Comparison of ENCODE assay signal across 1 cellular context in genomic region chr6:18845891-18846290, GRCh38.
TF ChIP-seq lines count a peak whose summit lies in the region.

No MANE protein-coding gene starts in this region.

TF ChIP-seq in GM12878, 131 proteins besides CTCF, POLR2A, EP300 and RAD21 (continued from another document):
- TF ChIP-seq, protein P1, sequence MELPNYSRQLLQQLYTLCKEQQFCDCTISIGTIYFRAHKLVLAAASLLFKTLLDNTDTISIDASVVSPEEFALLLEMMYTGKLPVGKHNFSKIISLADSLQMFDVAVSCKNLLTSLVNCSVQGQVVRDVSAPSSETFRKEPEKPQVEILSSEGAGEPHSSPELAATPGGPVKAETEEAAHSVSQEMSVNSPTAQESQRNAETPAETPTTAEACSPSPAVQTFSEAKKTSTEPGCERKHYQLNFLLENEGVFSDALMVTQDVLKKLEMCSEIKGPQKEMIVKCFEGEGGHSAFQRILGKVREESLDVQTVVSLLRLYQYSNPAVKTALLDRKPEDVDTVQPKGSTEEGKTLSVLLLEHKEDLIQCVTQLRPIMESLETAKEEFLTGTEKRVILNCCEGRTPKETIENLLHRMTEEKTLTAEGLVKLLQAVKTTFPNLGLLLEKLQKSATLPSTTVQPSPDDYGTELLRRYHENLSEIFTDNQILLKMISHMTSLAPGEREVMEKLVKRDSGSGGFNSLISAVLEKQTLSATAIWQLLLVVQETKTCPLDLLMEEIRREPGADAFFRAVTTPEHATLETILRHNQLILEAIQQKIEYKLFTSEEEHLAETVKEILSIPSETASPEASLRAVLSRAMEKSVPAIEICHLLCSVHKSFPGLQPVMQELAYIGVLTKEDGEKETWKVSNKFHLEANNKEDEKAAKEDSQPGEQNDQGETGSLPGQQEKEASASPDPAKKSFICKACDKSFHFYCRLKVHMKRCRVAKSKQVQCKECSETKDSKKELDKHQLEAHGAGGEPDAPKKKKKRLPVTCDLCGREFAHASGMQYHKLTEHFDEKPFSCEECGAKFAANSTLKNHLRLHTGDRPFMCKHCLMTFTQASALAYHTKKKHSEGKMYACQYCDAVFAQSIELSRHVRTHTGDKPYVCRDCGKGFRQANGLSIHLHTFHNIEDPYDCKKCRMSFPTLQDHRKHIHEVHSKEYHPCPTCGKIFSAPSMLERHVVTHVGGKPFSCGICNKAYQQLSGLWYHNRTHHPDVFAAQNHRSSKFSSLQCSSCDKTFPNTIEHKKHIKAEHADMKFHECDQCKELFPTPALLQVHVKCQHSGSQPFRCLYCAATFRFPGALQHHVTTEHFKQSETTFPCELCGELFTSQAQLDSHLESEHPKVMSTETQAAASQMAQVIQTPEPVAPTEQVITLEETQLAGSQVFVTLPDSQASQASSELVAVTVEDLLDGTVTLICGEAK (IDR thresholded peaks at IDR 0.05; ENCODE audit: borderline replicate concordance), result no peak
- TF ChIP-seq CEBPB (IDR thresholded peaks at IDR 0.05; ENCODE audit: borderline replicate concordance in 1 of 2, low read depth in 2 of 2, low read length in 2 of 2), result no peak
- TF ChIP-seq PAX8 (IDR thresholded peaks at IDR 0.05), result no peak
